ENCODE assay signal across 18 cellular contexts in the genomic region with DNA sequence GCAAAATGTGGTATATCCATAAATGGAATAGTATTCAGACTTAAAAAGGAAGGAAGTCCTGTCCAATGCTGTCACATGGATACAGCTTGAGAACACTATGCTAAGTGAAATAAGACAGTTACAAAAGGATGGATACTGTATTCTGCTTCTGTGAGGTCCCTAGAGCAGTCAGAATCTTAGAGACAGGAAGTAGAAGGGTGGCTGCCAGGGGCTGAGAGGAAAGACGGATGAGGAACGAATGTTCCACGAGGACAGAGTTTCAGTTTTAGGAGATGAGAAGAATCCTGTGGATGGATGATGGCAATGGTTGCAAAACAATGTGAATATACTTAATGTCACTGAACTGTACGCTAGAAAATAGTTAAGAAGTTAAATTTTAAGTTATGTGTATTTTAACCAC. TPM values are rescaled to one million over a fixed set of nuclear protein-coding genes. Genes with fewer than 3 reads are reported as not detected.
DNase-seq lines count a peak whose midpoint lies in the region; ATAC-seq and TF ChIP-seq lines count a peak whose summit lies in the region.
"Had no signal": no experiment of that assay in that cellular context is flagged by ENCODE, and none has a peak within 500 bp of the region (broad histone marks: within the 10 kb centered on the region; RNA-seq: fewer than 3 reads in every experiment).

No MANE protein-coding gene starts in this region.

- no peak for TF ChIP-seq POLR2A in right lobe of liver (IDR thresholded peaks at IDR 0.05)

- CTCF ChIA-PET in A673 (lab: Charles Lee): no interaction called here

- peak overlapping the region; percentile 93 for H3K4me2 ChIP-seq in Loucy (ENCODE audit: low read depth, low read length, poor library complexity, severe bottlenecking)

- intact Hi-C loops in activated T-helper 2 cell treated with anti-CD3 and anti-CD28 coated beads, Interferon-gamma antibody, Interleukin-2, Interleukin-4, amounts not matched to agents 10 μg/mL and 5 μg/mL and 100 μg/mL, durations not matched to agents 14 hours and 24 hours and 36 hours (cut with micrococcal nuclease): loop anchor here (10.0 kb wide), 1 partner anchor 372 kb away; a partner anchor contains a TSS
- intact Hi-C loops in right lobe of liver (cut with DNase I) (loop anchor here in 1 of 2 donors (10.0 kb wide), 1 partner anchor 68 kb away; no protein-coding TSS in a partner anchor), A673 (cut with micrococcal nuclease; ENCODE audit: unreplicated experiment) (loop anchor here (5.0 kb wide), 1 partner anchor 841 kb away; no protein-coding TSS in a partner anchor)

- H3K4me3 Mint-ChIP-seq in activated naive CD4-positive, alpha-beta T cell treated with anti-CD3 and anti-CD28 coated beads, Interleukin-2, amount 50 U/mL, for 24 hours: peak overlapping the region; percentile 82
- peak overlapping the region; percentile 69 for H3K4me3 Mint-ChIP-seq in activated T-helper 2 cell treated with anti-CD3 and anti-CD28 coated beads, Interferon-gamma antibody, Interleukin-2, Interleukin-4, amounts not matched to agents 10 μg/mL and 5 μg/mL and 100 μg/mL, durations not matched to agents 14 hours and 24 hours and 36 hours (ENCODE audit: low read depth)
- peak overlapping the region; percentile 66 for H3K4me3 Mint-ChIP-seq in stimulated activated effector memory CD8-positive, alpha-beta T cell treated with anti-CD3 and anti-CD28 coated beads, Interleukin-12 subunit alpha, Interleukin-12 subunit beta, amount 100 ng/mL, for 72 hours

- no peak overlapping the region for H3K27ac ChIP-seq in right lobe of liver
- H3K27ac ChIP-seq in A673 (ENCODE audit: low read depth, low read length, poor library complexity, severe bottlenecking): no peak overlapping the region
- H3K27ac ChIP-seq: pancreas, sigmoid colon, vagina had no signal

- H3K36me3 Mint-ChIP-seq in activated naive CD4-positive, alpha-beta T cell treated with anti-CD3 and anti-CD28 coated beads, Interleukin-2, amount 50 U/mL, for 24 hours: peaks cover 4% of the 10 kb centered on the region
- peaks cover 58% of the 10 kb centered on the region for H3K36me3 Mint-ChIP-seq in activated T-helper 2 cell treated with anti-CD3 and anti-CD28 coated beads, Interferon-gamma antibody, Interleukin-2, Interleukin-4, amounts not matched to agents 10 μg/mL and 5 μg/mL and 100 μg/mL, durations not matched to agents 14 hours and 24 hours and 36 hours (ENCODE audit: low read depth)
- H3K36me3 Mint-ChIP-seq in stimulated activated effector memory CD8-positive, alpha-beta T cell treated with anti-CD3 and anti-CD28 coated beads, Interleukin-12 subunit alpha, Interleukin-12 subunit beta, amount 100 ng/mL, for 72 hours: peaks cover 60% of the 10 kb centered on the region

- no peak for TF ChIP-seq CTCF in Loucy (conservative IDR thresholded peaks at IDR 0.05; ENCODE audit: low read length)
- TF ChIP-seq CTCF in right lobe of liver (IDR thresholded peaks at IDR 0.05): no peak
- no peak for TF ChIP-seq CTCF in A673 (conservative IDR thresholded peaks at IDR 0.05; ENCODE audit: low read depth, low read length)

- no peaks in the 10 kb centered on the region for H3F3A ChIP-seq in Loucy (ENCODE audit: low read depth)

- peaks cover 98% of the 10 kb centered on the region for H3K79me2 ChIP-seq in Loucy (ENCODE audit: insufficient read depth, low read length)

- peaks cover 71% of the 10 kb centered on the region for H3K4me1 Mint-ChIP-seq in activated naive CD4-positive, alpha-beta T cell treated with anti-CD3 and anti-CD28 coated beads, Interleukin-2, amount 50 U/mL, for 24 hours
- H3K4me1 Mint-ChIP-seq in activated T-helper 2 cell treated with anti-CD3 and anti-CD28 coated beads, Interferon-gamma antibody, Interleukin-2, Interleukin-4, amounts not matched to agents 10 μg/mL and 5 μg/mL and 100 μg/mL, durations not matched to agents 14 hours and 24 hours and 36 hours (ENCODE audit: low read depth): peaks cover 63% of the 10 kb centered on the region
- H3K4me1 Mint-ChIP-seq in stimulated activated effector memory CD8-positive, alpha-beta T cell treated with anti-CD3 and anti-CD28 coated beads, Interleukin-12 subunit alpha, Interleukin-12 subunit beta, amount 100 ng/mL, for 72 hours: peaks cover 70% of the 10 kb centered on the region

- DNase-seq in activated naive CD4-positive, alpha-beta T cell treated with anti-CD3 and anti-CD28 coated beads, Interleukin-2, amount 50 U/mL, for 16 hours: no peak
- no peak for DNase-seq in activated T-helper 2 cell treated with anti-CD3 and anti-CD28 coated beads, Interferon-gamma antibody, Interleukin-2, Interleukin-4, amounts not matched to agents 10 μg/mL and 5 μg/mL and 100 μg/mL, durations not matched to agents 14 hours and 24 hours and 36 hours (ENCODE audit: low spot score)
- DNase-seq in stimulated activated effector memory CD8-positive, alpha-beta T cell treated with anti-CD3 and anti-CD28 coated beads, Interleukin-12 subunit alpha, Interleukin-12 subunit beta, amount 100 ng/mL, for 72 hours (ENCODE audit: low spot score in 2 of 2): no peak
- DNase-seq in NCI-H1694 (lab: John Stamatoyannopoulos, UW) (no peak), right lobe of liver (no peak), A673 (ENCODE audit: low spot score) (no peak)
- DNase-seq: activated effector memory CD4-positive, alpha-beta T cell treated with Interleukin-2 at 50 U/mL for 16 hours; KG1; NCI-H1092 treated with DMSO at 0.1 percent for 48 hours; NCI-H526; pancreas; Right ventricle myocardium superior; sigmoid colon; stimulated activated CD4-positive, alpha-beta T cell treated with anti-CD3 and anti-CD28 coated beads, Interleukin-2, amount 100 ng/mL, for 24 hours had no signal

- no peak for ATAC-seq in stimulated activated effector memory CD8-positive, alpha-beta T cell treated with anti-CD3 and anti-CD28 coated beads, Interleukin-12 subunit alpha, Interleukin-12 subunit beta, amount 100 ng/mL, for 72 hours
- no peak for ATAC-seq in right lobe of liver
- ATAC-seq: pancreas had no signal

- peak overlapping the region; percentile 85 for H3K4me3 ChIP-seq in Loucy (ENCODE audit: low read length, poor library complexity, severe bottlenecking)
- no peak overlapping the region for H3K4me3 ChIP-seq in right lobe of liver
- no peak overlapping the region for H3K4me3 ChIP-seq in A673 (ENCODE audit: low read depth, low read length, poor library complexity, severe bottlenecking)
- H3K4me3 ChIP-seq: lung, pancreas, sigmoid colon, vagina had no signal

- peak overlapping the region; percentile 87 for H3K27ac Mint-ChIP-seq in activated naive CD4-positive, alpha-beta T cell treated with anti-CD3 and anti-CD28 coated beads, Interleukin-2, amount 50 U/mL, for 24 hours
- peak overlapping the region; percentile 68 for H3K27ac Mint-ChIP-seq in activated T-helper 2 cell treated with anti-CD3 and anti-CD28 coated beads, Interferon-gamma antibody, Interleukin-2, Interleukin-4, amounts not matched to agents 10 μg/mL and 5 μg/mL and 100 μg/mL, durations not matched to agents 14 hours and 24 hours and 36 hours
- peak overlapping the region; percentile 79 for H3K27ac Mint-ChIP-seq in stimulated activated effector memory CD8-positive, alpha-beta T cell treated with anti-CD3 and anti-CD28 coated beads, Interleukin-12 subunit alpha, Interleukin-12 subunit beta, amount 100 ng/mL, for 72 hours

- no peaks in the 10 kb centered on the region for H3K9me3 Mint-ChIP-seq in activated naive CD4-positive, alpha-beta T cell treated with anti-CD3 and anti-CD28 coated beads, Interleukin-2, amount 50 U/mL, for 24 hours
- H3K9me3 Mint-ChIP-seq in activated T-helper 2 cell treated with anti-CD3 and anti-CD28 coated beads, Interferon-gamma antibody, Interleukin-2, Interleukin-4, amounts not matched to agents 10 μg/mL and 5 μg/mL and 100 μg/mL, durations not matched to agents 14 hours and 24 hours and 36 hours: no peaks in the 10 kb centered on the region
- H3K9me3 Mint-ChIP-seq in stimulated activated effector memory CD8-positive, alpha-beta T cell treated with anti-CD3 and anti-CD28 coated beads, Interleukin-12 subunit alpha, Interleukin-12 subunit beta, amount 100 ng/mL, for 72 hours: no peaks in the 10 kb centered on the region

- H3K9me3 ChIP-seq in Loucy (ENCODE audit: insufficient read depth, low read depth, low read length) (no peaks in the 10 kb centered on the region), right lobe of liver (no peaks in the 10 kb centered on the region), A673 (ENCODE audit: low read depth, low read length, poor library complexity, severe bottlenecking) (peaks cover 3% of the 10 kb centered on the region)
- H3K9me3 ChIP-seq: pancreas, sigmoid colon, vagina had no signal

- POLR2A ChIA-PET in A673 (lab: Charles Lee; ENCODE audit: low non-redundant PET): no interaction called here

- H3K4me1 ChIP-seq in Loucy (ENCODE audit: insufficient read depth, low read length, poor library complexity, severe bottlenecking): peaks cover 53% of the 10 kb centered on the region
- H3K4me1 ChIP-seq in right lobe of liver: no peaks in the 10 kb centered on the region
- peaks cover 5% of the 10 kb centered on the region for H3K4me1 ChIP-seq in A673 (ENCODE audit: insufficient read depth, low read length, poor library complexity, severe bottlenecking)
- H3K4me1 ChIP-seq: pancreas, vagina had no signal

- peak overlapping the region; percentile 98 for H3K9ac ChIP-seq in Loucy (ENCODE audit: low read depth, low read length, poor library complexity, severe bottlenecking)

- no peaks in the 10 kb centered on the region for H3K9me2 ChIP-seq in Loucy (replicated peaks; ENCODE audit: low read depth, low read length)

- no TSS peak for BruUV-seq in A673 (replicated peaks; lab: Mats Ljungman, UMichigan)

- H4K20me1 ChIP-seq in Loucy (ENCODE audit: insufficient read depth, low read length, poor library complexity, severe bottlenecking): peaks cover 19% of the 10 kb centered on the region

- H3K27me3 ChIP-seq in Loucy (ENCODE audit: insufficient read depth, low read length, poor library complexity, severe bottlenecking): no peaks in the 10 kb centered on the region
- H3K27me3 ChIP-seq in right lobe of liver: no peaks in the 10 kb centered on the region
- peaks cover 97% of the 10 kb centered on the region for H3K27me3 ChIP-seq in A673 (replicated peaks; ENCODE audit: insufficient read depth, low read depth, low read length, poor library complexity)
- H3K27me3 ChIP-seq: pancreas, vagina had no signal

- H2AFZ ChIP-seq in Loucy (ENCODE audit: low read length): no peak overlapping the region

- H3K36me3 ChIP-seq in Loucy (ENCODE audit: insufficient read depth, low read length) (no peaks in the 10 kb centered on the region), right lobe of liver (no peaks in the 10 kb centered on the region), A673 (ENCODE audit: insufficient read depth, low read length, poor library complexity, severe bottlenecking) (no peaks in the 10 kb centered on the region)
- H3K36me3 ChIP-seq: pancreas, sigmoid colon, vagina had no signal

- no peaks in the 10 kb centered on the region for H3K27me3 Mint-ChIP-seq in activated naive CD4-positive, alpha-beta T cell treated with anti-CD3 and anti-CD28 coated beads, Interleukin-2, amount 50 U/mL, for 24 hours
- H3K27me3 Mint-ChIP-seq in activated T-helper 2 cell treated with anti-CD3 and anti-CD28 coated beads, Interferon-gamma antibody, Interleukin-2, Interleukin-4, amounts not matched to agents 10 μg/mL and 5 μg/mL and 100 μg/mL, durations not matched to agents 14 hours and 24 hours and 36 hours (ENCODE audit: low read depth): no peaks in the 10 kb centered on the region

- WGBS in right lobe of liver (ENCODE audit: insufficient coverage, low coverage, low lambda C conversion rate, missing lambda C conversion rate): 34% methylated on average over 4 of the region's 4 CpGs

RNA-seq across cellular contexts. Expression of a gene that starts 3.8 kb away (rescaled TPM):
- total RNA-seq in activated T-helper 2 cell treated with anti-CD3 and anti-CD28 coated beads, Interferon-gamma antibody, Interleukin-2, Interleukin-4, amounts not matched to agents 10 μg/mL and 5 μg/mL and 100 μg/mL, durations not matched to agents 14 hours and 24 hours and 36 hours: 40.0 and 40.8 TPM in 2 replicates
- total RNA-seq in right lobe of liver: under 1 TPM; 0.12 to 0.60 (median 0.16) TPM
- not detected in 2 replicates for total RNA-seq in A673 (2021)

Comparison
In these comparisons a context has a peak if more than half of its experiments do, and no peak if none do; other contexts are left out.
1. RNA of a gene that starts 3.8 kb away (total RNA-seq): 40.0 to 40.8 TPM in activated T-helper 2 cell treated with anti-CD3 and anti-CD28 coated beads, Interferon-gamma antibody, Interleukin-2, Interleukin-4, amounts not matched to agents 10 μg/mL and 5 μg/mL and 100 μg/mL, durations not matched to agents 14 hours and 24 hours and 36 hours; 0.12 to 0.60 TPM in right lobe of liver and not detected in A673; every median in the first group is over 10 times any median in the second.
2. Peak in every context shown above with its lines, with median percentiles within 50 percentile points of each other: H3K27ac Mint-ChIP-seq and H3K4me3 Mint-ChIP-seq.